8 cellular contexts compared by ENCODE assay signal in the genomic region with DNA sequence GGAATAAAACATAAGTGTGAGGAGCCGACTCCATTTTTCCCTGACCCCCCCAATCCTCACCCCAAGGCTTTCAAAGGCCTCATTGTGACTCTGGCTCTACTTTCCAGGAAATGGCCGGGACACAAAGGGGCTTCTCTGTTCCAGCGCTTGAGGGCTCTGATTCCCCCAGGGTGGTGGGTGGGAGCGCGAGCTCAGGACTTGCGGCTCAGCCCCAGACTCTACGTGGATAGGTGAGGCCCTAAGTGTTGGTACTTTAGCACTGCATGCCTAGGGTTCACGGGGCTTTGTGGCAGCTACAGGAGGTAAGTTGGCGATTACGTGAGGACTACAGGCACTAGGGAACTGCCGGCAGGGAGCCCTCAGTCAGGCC. TPM values are rescaled to one million over a fixed set of nuclear protein-coding genes. Genes with fewer than 3 reads are reported as not detected.
DNase-seq lines count a peak whose midpoint lies in the region; ATAC-seq, FAIRE-seq and TF ChIP-seq lines count a peak whose summit lies in the region.

No MANE protein-coding gene starts in this region.

- no peak overlapping the region for H2BK15ac ChIP-seq in H9 (ENCODE audit: low read depth, low read length)

- peak overlapping the region; percentile 29 for H4K91ac ChIP-seq in H9 (ENCODE audit: insufficient read length, low read depth, low read length)

- H3K27ac ChIP-seq in A549 (peak overlapping the region; percentile 94 to 96), H9 (ENCODE audit: insufficient read length, low read depth, low read length) (peak overlapping the region; percentile 38), adrenal gland (peak overlapping the region; percentile 67 to 97 (median 90)), iPS-20b (ENCODE audit: low read length) (peak overlapping the region; percentile 65), skeletal muscle tissue (ENCODE audit: low read depth, low read length) (peak overlapping the region; percentile 97)

- peak overlapping the region; percentile 48 for H2BK5ac ChIP-seq in H9 (ENCODE audit: insufficient read length, low read length)

- no peak overlapping the region for H3T11ph ChIP-seq in H9 (ENCODE audit: low read length)

- peak overlapping the region; percentile 99 for H3K27ac Mint-ChIP-seq in H9

- intact Hi-C loops in adrenal gland (cut with DNase I): no loop called here

- H3K9ac ChIP-seq in H9 (ENCODE audit: extremely low read depth, insufficient read length, low read length): peak overlapping the region; percentile 96
- H3K9ac ChIP-seq in iPS-20b (ENCODE audit: low read depth, low read length): peak overlapping the region; percentile 99
- H3K9ac ChIP-seq in skeletal muscle tissue (ENCODE audit: low read depth in 1 of 3, low read length in 3 of 3): peak overlapping the region; percentile 95 to 99 (median 98)

- H3K79me1 ChIP-seq in H9 (ENCODE audit: insufficient read depth, low read depth, low read length, poor library complexity, severe bottlenecking): peaks cover 7% of the 10 kb centered on the region

- peak overlapping the region; percentile 70 for H3K18ac ChIP-seq in H9 (ENCODE audit: insufficient read length, low read depth, low read length)

- TF ChIP-seq EP300 in A549 (IDR thresholded peaks at IDR 0.05): no peak

- H2BK120ac ChIP-seq in H9 (ENCODE audit: low read depth, low read length, poor library complexity, severe bottlenecking): no peak overlapping the region

- peak overlapping the region; percentile 79 for H3K4me2 ChIP-seq in A549
- H3K4me2 ChIP-seq in H9 (ENCODE audit: insufficient read depth, insufficient read length, low read length): peak overlapping the region; percentile 89

- no peak overlapping the region for H2BK12ac ChIP-seq in H9 (ENCODE audit: insufficient read length, low read depth, low read length)

- 3% methylated on average over 11 of the region's 11 CpGs for WGBS in A549 (ENCODE audit: missing lambda C conversion rate)
- WGBS in H9 (ENCODE audit: extremely low coverage, insufficient read length, low lambda C conversion rate): no CpG with 5 or more reads among the region's 11 CpGs
- WGBS in adrenal gland, 4 donors: 0 to 2% (median 2%) methylated on average over 1 to 11 of the region's 11 CpGs

- no peak for FAIRE-seq in A549 (lab: Jason Lieb, UNC)

- no peak for DNase-seq in A549 (ENCODE audit: low read depth in 1 of 2, low spot score in 1 of 2)
- DNase-seq in H9: no peak
- peak in 1 of 7 donors; percentile 39 for DNase-seq in adrenal gland
- no peak for DNase-seq in NAMALWA (ENCODE audit: low spot score)
- no peak for DNase-seq in germinal center (ENCODE audit: low spot score)
- no peak for DNase-seq in GM20000 (ENCODE audit: low spot score)

- H3K4ac ChIP-seq in H9 (ENCODE audit: low read depth, low read length): peak overlapping the region; percentile 39; the same call in 1 of the 2 replicates

- H3K14ac ChIP-seq in H9 (ENCODE audit: insufficient read depth, low read length): peak overlapping the region; percentile 84

- ATAC-seq in A549: no peak; a peak in 2 of 6 replicates

- CTCF ChIA-PET in A549 (lab: Yijun Ruan, JAX): interaction anchor here (1.3 to 2.2 kb wide), 8 partner anchors 10 to 149 kb away, joined by 3 to 14 read pairs (median 5); partner anchors contain the start of genes ANKRD52, MIP, SMARCC2 and STAT2

- peak overlapping the region; percentile 67 for H4K8ac ChIP-seq in H9 (replicated peaks; ENCODE audit: insufficient read length, low read depth, low read length)

- peaks cover 6% of the 10 kb centered on the region for H3K23me2 ChIP-seq in H9 (ENCODE audit: insufficient read length, low read depth, low read length, poor library complexity, severe bottlenecking)

- no peak overlapping the region for H2AK5ac ChIP-seq in H9 (ENCODE audit: insufficient read length, low read length)

- no peak overlapping the region for H2BK20ac ChIP-seq in H9 (ENCODE audit: low read depth, low read length, poor library complexity, severe bottlenecking)

- H3K27me3 Mint-ChIP-seq in H9 (ENCODE audit: low read depth): no peaks in the 10 kb centered on the region

- H3K27me3 ChIP-seq in H9 (ENCODE audit: insufficient read depth, low read length) (no peaks in the 10 kb centered on the region), adrenal gland (no peaks in the 10 kb centered on the region), iPS-20b (ENCODE audit: insufficient read depth, low read length) (no peaks in the 10 kb centered on the region), skeletal muscle tissue (ENCODE audit: control insufficient read depth in 3 of 3, insufficient read depth in 3 of 3, low read length in 3 of 3) (no peaks in the 10 kb centered on the region)

- H3K9me3 ChIP-seq in A549: no peaks in the 10 kb centered on the region
- H3K9me3 ChIP-seq in H9 (ENCODE audit: control insufficient read depth, low read depth, low read length): no peaks in the 10 kb centered on the region
- no peaks in the 10 kb centered on the region for H3K9me3 ChIP-seq in adrenal gland (replicated peaks in 1 of 3)
- H3K9me3 ChIP-seq in iPS-20b (ENCODE audit: insufficient read depth, low read depth, low read length): no peaks in the 10 kb centered on the region
- no peaks in the 10 kb centered on the region for H3K9me3 ChIP-seq in skeletal muscle tissue (ENCODE audit: control insufficient read depth in 3 of 3, low read length in 3 of 3)

- H3K4me1 Mint-ChIP-seq in H9: peaks cover 5 to 11% of the 10 kb centered on the region in 2 experiments; a peak in 2 of 4 replicates

- TF ChIP-seq POLR2A in A549 (IDR thresholded peaks at IDR 0.05; ENCODE audit: low read length): no peak
- TF ChIP-seq POLR2A in adrenal gland (IDR thresholded peaks at IDR 0.05): no peak

- POLR2A ChIA-PET in A549 (lab: Yijun Ruan, JAX): interaction anchor here (0.6 to 3.1 kb wide), 12 partner anchors 15 to 211 kb away, joined by 3 to 20 read pairs (median 7); partner anchors contain the start of genes COQ10A, CS, PA2G4 and PAN2

- H3K4me1 ChIP-seq in A549 (peaks cover 11% of the 10 kb centered on the region), H9 (ENCODE audit: insufficient read depth, low read length) (no peaks in the 10 kb centered on the region), adrenal gland (replicated peaks in 1 of 2) (peaks cover 7 to 15% of the 10 kb centered on the region in 2 donors), iPS-20b (ENCODE audit: insufficient read depth, low read length) (peaks cover 7% of the 10 kb centered on the region), skeletal muscle tissue (ENCODE audit: control insufficient read depth in 3 of 3, insufficient read depth in 3 of 3, low read length in 3 of 3) (peaks cover 17 to 24% (median 18%) of the 10 kb centered on the region in 3 donors)

- no peak overlapping the region for H3K23ac ChIP-seq in H9 (ENCODE audit: insufficient read length, low read depth, low read length)

- peaks cover 7% of the 10 kb centered on the region; the same call in 1 of the 2 replicates for H3K79me2 ChIP-seq in H9 (ENCODE audit: insufficient read depth, low read length)

- TF ChIP-seq CTCF in A549 (IDR thresholded peaks at IDR 0.05) (no peak), H9 (conservative IDR thresholded peaks at IDR 0.05) (no peak), adrenal gland (IDR thresholded peaks at IDR 0.05) (no peak), GM20000 (IDR thresholded peaks at IDR 0.05; ENCODE audit: extremely low read depth, missing control alignments) (no peak)

- H2AFZ ChIP-seq in H9 (ENCODE audit: low read length): no peak overlapping the region

- peak overlapping the region; percentile 73 for H4K5ac ChIP-seq in H9 (ENCODE audit: insufficient read length, low read depth, low read length)

- no peaks in the 10 kb centered on the region for H4K20me1 ChIP-seq in H9 (ENCODE audit: control insufficient read depth, insufficient read depth, insufficient read length)

- H3K36me3 ChIP-seq in adrenal gland (replicated peaks in 1 of 2) (peaks cover 0 to 47% of the 10 kb centered on the region in 2 donors), iPS-20b (ENCODE audit: insufficient read depth, low read depth, low read length) (peaks cover 50% of the 10 kb centered on the region), skeletal muscle tissue (ENCODE audit: control insufficient read depth in 3 of 3, insufficient read depth in 3 of 3, low read length in 3 of 3) (peaks cover 27 to 41% (median 31%) of the 10 kb centered on the region in 3 donors)

- H3K56ac ChIP-seq in H9 (ENCODE audit: insufficient read length, low read depth, low read length): no peak overlapping the region

- TF ChIP-seq RAD21 in A549 (conservative IDR thresholded peaks at IDR 0.05 in 1 of 2, IDR thresholded peaks at IDR 0.05 in 1 of 2): no peak

- peaks cover 11 to 48% (median 32%) of the 10 kb centered on the region in 3 experiments; a peak in 6 of 7 replicates for H3K36me3 Mint-ChIP-seq in H9 (ENCODE audit: insufficient read depth in 1 of 3, low read depth in 3 of 3)

- H3K9me3 Mint-ChIP-seq in H9: no peaks in the 10 kb centered on the region

- H3K4me3 ChIP-seq in A549 (peak overlapping the region; percentile 93), adrenal gland (peak overlapping the region; percentile 16 to 93 (median 61)), iPS-20b (ENCODE audit: low read length) (peak overlapping the region; percentile 96), skeletal muscle tissue (ENCODE audit: low read length in 3 of 3) (peak overlapping the region; percentile 97 to 100 (median 100))

- H3K4me3 Mint-ChIP-seq in H9: peak overlapping the region; percentile 98

RNA-seq across cellular contexts. Expression of gene CNPY2, which starts 0.5 kb away (rescaled TPM):
- polyA plus RNA-seq in A549 (2011; rRNA removed) (218 and 257 TPM in 2 replicates), A549 (2017; fragmentation: RNase III; extraction: RNeasy Plus Mini Kit Qiagen cat#74134 plus additional on column Dnase treatment) (150 to 158 TPM (median 155 TPM) in 3 replicates), adrenal gland (100 to 1,000 TPM; 138 to 192 (median 179) TPM)
- polyA plus RNA-seq in A549 (2012; cell fraction: cytosol; rRNA removed): 182 and 220 TPM in 2 replicates
- polyA plus RNA-seq in A549 (2012; cell fraction: nucleus; rRNA removed): 73.4 and 112 TPM in 2 replicates
- 55.1 and 69.8 TPM in 2 replicates for polyA minus RNA-seq in A549 (2011; rRNA and poly(A)+ RNA removed)
- total RNA-seq in H9 (2021) (203 and 221 TPM in 2 replicates), adrenal gland (100 to 1,000 TPM; 103 to 163 (median 145) TPM), skeletal muscle tissue (25.1 TPM)

RNA-seq across cellular contexts. Expression of gene CS, which starts 15.1 kb away (rescaled TPM):
- polyA plus RNA-seq in A549 (2011; rRNA removed) (223 and 263 TPM in 2 replicates), A549 (2017; fragmentation: RNase III; extraction: RNeasy Plus Mini Kit Qiagen cat#74134 plus additional on column Dnase treatment) (143 to 151 TPM (median 146 TPM) in 3 replicates), adrenal gland (100 to 1,000 TPM in 1 of 3 donors, 10 to 100 TPM in 2; 64.6 to 404 (median 73.1) TPM)
- 115 and 147 TPM in 2 replicates for polyA plus RNA-seq in A549 (2012; cell fraction: cytosol; rRNA removed)
- polyA plus RNA-seq in A549 (2012; cell fraction: nucleus; rRNA removed): 122 and 179 TPM in 2 replicates
- 312 and 313 TPM in 2 replicates for polyA minus RNA-seq in A549 (2011; rRNA and poly(A)+ RNA removed)
- total RNA-seq in H9 (2021) (250 and 253 TPM in 2 replicates), adrenal gland (100 to 1,000 TPM; 143 to 417 (median 266) TPM), skeletal muscle tissue (137 TPM)

RNA-seq across cellular contexts. Expression of gene PAN2, which starts 18.6 kb away (rescaled TPM):
- polyA plus RNA-seq in A549 (2011; rRNA removed) (66.8 and 89.4 TPM in 2 replicates), A549 (2017; fragmentation: RNase III; extraction: RNeasy Plus Mini Kit Qiagen cat#74134 plus additional on column Dnase treatment) (24.0 to 30.0 TPM (median 29.6 TPM) in 3 replicates), adrenal gland (100 to 1,000 TPM in 2 of 3 donors, 10 to 100 TPM in 1; 40.8 to 111 (median 102) TPM)
- 19.2 and 22.8 TPM in 2 replicates for polyA plus RNA-seq in A549 (2012; cell fraction: cytosol; rRNA removed)
- polyA plus RNA-seq in A549 (2012; cell fraction: nucleus; rRNA removed): 179 and 194 TPM in 2 replicates
- polyA minus RNA-seq in A549 (2011; rRNA and poly(A)+ RNA removed): 38.0 and 39.3 TPM in 2 replicates
- total RNA-seq in H9 (2021) (35.4 and 40.8 TPM in 2 replicates), adrenal gland (100 to 1,000 TPM in 1 of 8 donors, 10 to 100 TPM in 7; 19.6 to 124 (median 54.8) TPM), skeletal muscle tissue (19.3 TPM)

RNA-seq across cellular contexts. Expression of gene IL23A, which starts 23.4 kb away (rescaled TPM):
- polyA plus RNA-seq in A549 (2011; rRNA removed): 0.21 and 0.34 TPM in 2 replicates
- 0.52 and 0.76 TPM in 2 replicates for polyA plus RNA-seq in A549 (2012; cell fraction: cytosol; rRNA removed)
- polyA plus RNA-seq in A549 (2012; cell fraction: nucleus; rRNA removed): 0.77 and 0.97 TPM in 2 replicates
- polyA plus RNA-seq in A549 (2017; fragmentation: RNase III; extraction: RNeasy Plus Mini Kit Qiagen cat#74134 plus additional on column Dnase treatment): 0.31 to 0.34 TPM (median 0.33 TPM) in 3 replicates
- 0.24 and 0.41 TPM in 2 replicates for polyA minus RNA-seq in A549 (2011; rRNA and poly(A)+ RNA removed)
- 1.5 and 2.0 TPM in 2 replicates for total RNA-seq in H9 (2021)
- total RNA-seq in adrenal gland: under 1 TPM in 3 of 8 donors, not detected in 5; 0.29 to 0.65 (median 0.60) TPM
- polyA plus RNA-seq in adrenal gland: 1 to 10 TPM in 1 of 3 donors, under 1 TPM in 2; 0.55 to 1.3 (median 0.64) TPM
- not detected for total RNA-seq in skeletal muscle tissue

RNA-seq across cellular contexts. Expression of gene STAT2, which starts 44.7 kb away (rescaled TPM):
- polyA plus RNA-seq in A549 (2011; rRNA removed) (29.5 and 40.1 TPM in 2 replicates), A549 (2017; fragmentation: RNase III; extraction: RNeasy Plus Mini Kit Qiagen cat#74134 plus additional on column Dnase treatment) (16.5 to 23.9 TPM (median 22.2 TPM) in 3 replicates), adrenal gland (100 to 1,000 TPM in 1 of 3 donors, 10 to 100 TPM in 2; 45.3 to 120 (median 47.3) TPM)
- 9.4 and 11.5 TPM in 2 replicates for polyA plus RNA-seq in A549 (2012; cell fraction: cytosol; rRNA removed)
- polyA plus RNA-seq in A549 (2012; cell fraction: nucleus; rRNA removed): 32.9 and 55.4 TPM in 2 replicates
- polyA minus RNA-seq in A549 (2011; rRNA and poly(A)+ RNA removed): 43.6 and 49.4 TPM in 2 replicates
- total RNA-seq in H9 (2021) (47.8 and 49.9 TPM in 2 replicates), adrenal gland (100 to 1,000 TPM in 5 of 8 donors, 10 to 100 TPM in 3; 74.2 to 197 (median 105) TPM), skeletal muscle tissue (85.6 TPM)

Comparison
In these comparisons a context has a peak if more than half of its experiments do, and no peak if none do; other contexts are left out.
1. H3K27ac ChIP-seq: peak in every context shown above with its lines; median percentile 97 in skeletal muscle tissue; 95 in A549; 90 in adrenal gland; 65 in iPS-20b; 38 in H9.